32 cellular contexts compared by ENCODE assay signal in genomic region chr17:57207396-57207795, GRCh38.
"Had no signal": no experiment of that assay in that cellular context is flagged by ENCODE, and none has a peak within 500 bp of the region (broad histone marks: within the 10 kb centered on the region; RNA-seq: fewer than 3 reads in every experiment).

No MANE protein-coding gene starts in this region.

- ATAC-seq: activated CD4-positive, alpha-beta T cell treated with anti-CD3 and anti-CD28 coated beads for 36 hours; activated T-helper 17 cell treated with anti-CD3 and anti-CD28 coated beads, Interleukin-2, amount 50 U/mL, for 72 hours; esophagus mucosa; foreskin keratinocyte; gastrocnemius medialis; heart left ventricle; T-helper 17 cell had no signal

- H3K36me3 ChIP-seq: brain microvascular endothelial cell, gastrocnemius medialis, heart left ventricle had no signal

- H3K4me3 Mint-ChIP-seq: activated CD4-positive, alpha-beta memory T cell treated with anti-CD3 and anti-CD28 coated beads for 36 hours; activated CD4-positive, alpha-beta T cell treated with anti-CD3 and anti-CD28 coated beads for 36 hours; activated CD4-positive, alpha-beta T cell treated with anti-CD3 and anti-CD28 coated beads, Interleukin-2, amount 10 ng/mL, durations not matched to agents 24 days and 14 days; activated naive CD8-positive, alpha-beta T cell; activated T-cell treated with anti-CD3 and anti-CD28 coated beads, Interleukin-2, amount 50 U/mL, for 24 hours; activated T-helper 17 cell treated with anti-CD3 and anti-CD28 coated beads, Interleukin-2, amount 50 U/mL, for 72 hours; central memory CD8-positive, alpha-beta T cell; dendritic cell treated with granulocyte-macrophage colony-stimulating factor and Interleukin-4, amounts not matched to agents 40 ng/mL and 50 ng/mL, for 4 days; endodermal cell; T-helper 17 cell; T-helper 2 cell treated with Interferon-gamma antibody and Interleukin-4, amounts not matched to agents 5 μg/mL and 100 μg/mL, for 36 hours had no signal

- H3K27me3 Mint-ChIP-seq: activated CD4-positive, alpha-beta T cell treated with anti-CD3 and anti-CD28 coated beads for 36 hours had no signal

- H3K4me3 ChIP-seq: coronary artery, dorsolateral prefrontal cortex, gastrocnemius medialis, heart left ventricle had no signal

- H3K27me3 ChIP-seq: brain microvascular endothelial cell, gastrocnemius medialis, heart left ventricle had no signal

- H3K9me3 ChIP-seq: gastrocnemius medialis had no signal

- H3K4me1 ChIP-seq: gastrocnemius medialis, heart left ventricle had no signal

- H3K4me1 Mint-ChIP-seq: activated CD4-positive, alpha-beta T cell treated with anti-CD3 and anti-CD28 coated beads for 36 hours; central memory CD8-positive, alpha-beta T cell had no signal

- H3K9me3 Mint-ChIP-seq: activated T-helper 17 cell treated with anti-CD3 and anti-CD28 coated beads, Interleukin-2, amount 50 U/mL, for 72 hours; central memory CD8-positive, alpha-beta T cell had no signal

- H3K27ac Mint-ChIP-seq: activated CD4-positive, alpha-beta memory T cell treated with anti-CD3 and anti-CD28 coated beads for 36 hours; activated CD4-positive, alpha-beta T cell treated with anti-CD3 and anti-CD28 coated beads for 36 hours; activated CD4-positive, alpha-beta T cell treated with anti-CD3 and anti-CD28 coated beads, Interleukin-2, amount 10 ng/mL, durations not matched to agents 24 days and 14 days; activated naive CD8-positive, alpha-beta T cell; activated T-cell treated with anti-CD3 and anti-CD28 coated beads, Interleukin-2, amount 50 U/mL, for 24 hours; activated T-helper 17 cell treated with anti-CD3 and anti-CD28 coated beads, Interleukin-2, amount 50 U/mL, for 72 hours; dendritic cell treated with granulocyte-macrophage colony-stimulating factor and Interleukin-4, amounts not matched to agents 40 ng/mL and 50 ng/mL, for 4 days; endodermal cell; T-helper 17 cell; T-helper 2 cell treated with Interferon-gamma antibody and Interleukin-4, amounts not matched to agents 5 μg/mL and 100 μg/mL, for 36 hours had no signal

- H3K27ac ChIP-seq: brain microvascular endothelial cell, coronary artery, dorsolateral prefrontal cortex, foreskin keratinocyte, gastrocnemius medialis, heart left ventricle had no signal

- DNase-seq: activated CD4-positive, alpha-beta memory T cell treated with anti-CD3 and anti-CD28 coated beads for 36 hours; activated CD4-positive, alpha-beta T cell treated with anti-CD3 and anti-CD28 coated beads for 36 hours; activated CD4-positive, alpha-beta T cell treated with anti-CD3 and anti-CD28 coated beads, Interleukin-2, amount 10 ng/mL, durations not matched to agents 24 days and 14 days; activated CD4-positive, CD25-positive, alpha-beta regulatory T cell; activated CD4-positive, CD25-positive, alpha-beta regulatory T cell treated with anti-CD3 and anti-CD28 coated beads, Interleukin-2, amount 50 U/mL, for 72 hours; activated CD8-positive, alpha-beta memory T cell treated with anti-CD3 and anti-CD28 coated beads, Interleukin-2, amount 50 U/mL, for 48 hours; activated effector memory CD4-positive, alpha-beta T cell treated with Interleukin-2 at 50 U/mL for 16 hours; activated gamma-delta T cell treated with Interleukin-2 at 50 U/mL for 16 hours; activated naive CD4-positive, alpha-beta T cell treated with anti-CD3 and anti-CD28 coated beads, Interleukin-2, amount 50 U/mL, for 16 hours; activated naive CD4-positive, alpha-beta T cell treated with Interleukin-2 at 50 U/mL for 16 hours; activated T-cell treated with anti-CD3 and anti-CD28 coated beads for 4 hours; activated T-cell treated with anti-CD3 and anti-CD28 coated beads, Interleukin-2, amount 50 U/mL, for 24 hours; amniotic stem cell; anterior cingulate cortex; brain microvascular endothelial cell; dorsolateral prefrontal cortex; effector memory CD4-positive, alpha-beta T cell; endodermal cell; foreskin keratinocyte; gastrocnemius medialis; glutamatergic neuron; heart left ventricle; T-helper 1 cell; T-helper 17 cell; T1000 had no signal
